Comparison of ENCODE assay signal across 11 cellular contexts in the genomic region with DNA sequence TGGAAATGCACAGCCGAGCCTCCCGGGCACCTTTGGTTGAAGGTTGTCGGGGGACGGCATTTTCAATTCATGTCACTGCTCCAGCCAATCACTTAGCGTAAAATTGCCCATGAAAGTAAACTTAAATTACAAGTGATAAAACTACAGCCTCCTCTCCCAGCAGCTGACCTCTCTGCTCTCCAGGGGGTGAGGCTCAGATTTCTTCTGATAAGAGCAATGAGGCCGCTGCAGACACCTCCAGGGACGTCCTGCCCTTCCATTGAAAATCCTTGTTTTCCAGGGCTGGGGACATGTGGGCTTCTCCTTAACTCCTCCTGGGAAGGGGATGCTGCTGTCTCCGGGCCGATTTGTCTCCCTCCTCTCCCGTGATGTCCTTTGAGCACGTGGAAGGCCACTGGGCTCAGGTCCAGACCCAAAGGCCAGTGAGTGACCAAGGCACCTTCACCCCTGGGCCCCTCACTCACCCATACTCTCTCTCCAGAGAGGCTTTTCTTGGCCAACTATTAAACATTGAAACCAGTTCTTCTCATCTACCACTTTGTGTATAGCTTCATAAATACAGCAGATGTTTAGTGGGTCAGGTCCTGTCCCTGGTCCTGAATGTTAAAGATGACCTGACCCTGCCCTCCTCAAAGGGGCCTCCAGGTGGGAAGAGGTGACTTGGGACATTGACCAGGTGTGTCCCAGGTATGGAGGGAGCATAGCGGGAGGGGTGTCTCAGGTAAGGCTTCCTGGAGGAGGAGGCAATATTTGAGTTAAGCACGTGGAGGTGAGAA.
"Had no signal": no experiment of that assay in that cellular context is flagged by ENCODE, and none has a peak within 500 bp of the region (broad histone marks: within the 10 kb centered on the region; RNA-seq: fewer than 3 reads in every experiment).

No MANE protein-coding gene starts in this region.

- DNase-seq: activated CD4-positive, alpha-beta T cell treated with anti-CD3 and anti-CD28 coated beads for 1 hour; activated CD4-positive, alpha-beta T cell treated with anti-CD3 and anti-CD28 coated beads, Interleukin-2, amount 50 U/mL, for 48 hours; activated naive CD4-positive, alpha-beta T cell treated with anti-CD3 and anti-CD28 coated beads, Interleukin-2, amount 50 U/mL, for 16 hours; activated T-cell treated with anti-CD3 and anti-CD28 coated beads, Interleukin-2, amount 50 U/mL, for 1 hour; left colon had no signal

- ATAC-seq: gastroesophageal sphincter; left colon; stimulated activated effector memory CD8-positive, alpha-beta T cell treated with anti-CD3 and anti-CD28 coated beads, Interleukin-12 subunit alpha, Interleukin-12 subunit beta, amount 100 ng/mL, for 72 hours had no signal

- H3K27ac Mint-ChIP-seq: stimulated activated effector memory CD8-positive, alpha-beta T cell treated with anti-CD3 and anti-CD28 coated beads, Interleukin-12 subunit alpha, Interleukin-12 subunit beta, amount 100 ng/mL, for 72 hours had no signal

- H3K4me3 Mint-ChIP-seq: stimulated activated effector memory CD8-positive, alpha-beta T cell treated with anti-CD3 and anti-CD28 coated beads, Interleukin-12 subunit alpha, Interleukin-12 subunit beta, amount 100 ng/mL, for 72 hours had no signal

- H3K36me3 ChIP-seq: gastroesophageal sphincter, thoracic aorta had no signal

- H3K4me3 ChIP-seq: gastroesophageal sphincter, lung, thoracic aorta had no signal

- H3K9me3 Mint-ChIP-seq: stimulated activated effector memory CD8-positive, alpha-beta T cell treated with anti-CD3 and anti-CD28 coated beads, Interleukin-12 subunit alpha, Interleukin-12 subunit beta, amount 100 ng/mL, for 72 hours had no signal

- H3K4me1 Mint-ChIP-seq: stimulated activated effector memory CD8-positive, alpha-beta T cell treated with anti-CD3 and anti-CD28 coated beads, Interleukin-12 subunit alpha, Interleukin-12 subunit beta, amount 100 ng/mL, for 72 hours had no signal

- H3K9me3 ChIP-seq: gastroesophageal sphincter, thoracic aorta had no signal

- H3K27ac ChIP-seq: gastroesophageal sphincter, thoracic aorta, VCaP had no signal

- FAIRE-seq: islet of Langerhans had no signal

- H3K36me3 Mint-ChIP-seq: stimulated activated effector memory CD8-positive, alpha-beta T cell treated with anti-CD3 and anti-CD28 coated beads, Interleukin-12 subunit alpha, Interleukin-12 subunit beta, amount 100 ng/mL, for 72 hours had no signal
